24 cellular contexts compared by ENCODE assay signal in genomic region chr17:79137015-79137770, GRCh38.
DNase-seq lines count a peak whose midpoint lies in the region; ATAC-seq, FAIRE-seq and TF ChIP-seq lines count a peak whose summit lies in the region.
"Had no signal": no experiment of that assay in that cellular context is flagged by ENCODE, and none has a peak within 500 bp of the region (broad histone marks: within the 10 kb centered on the region; RNA-seq: fewer than 3 reads in every experiment).

No MANE protein-coding gene starts in this region.

- ATAC-seq in right cardiac atrium (peak; percentile 37 to 47), HepG2 (no peak)
- ATAC-seq: activated CD4-positive, alpha-beta T cell treated with anti-CD3 and anti-CD28 coated beads for 36 hours; activated T-cell treated with anti-CD3 and anti-CD28 coated beads, Interleukin-2, amount 50 U/mL, for 72 hours; CD8-positive, alpha-beta T cell; stimulated activated naive B cell treated with anti-CD40 and anti-IgM and Interleukin-4, amounts not matched to agents 10 μg/mL and 1 μg/mL and 100 μg/mL, for 72 hours; T-cell had no signal

- H3K4me3 ChIP-seq in right cardiac atrium (ENCODE audit: low read length): no peak overlapping the region
- no peak overlapping the region for H3K4me3 ChIP-seq in HepG2 (replicated peaks in 1 of 3; ENCODE audit: insufficient read depth in 1 of 3, low read depth in 2 of 3, low read length in 3 of 3)
- H3K4me3 ChIP-seq: cardiac muscle cell, smooth muscle cell had no signal

- WGBS in right cardiac atrium: 54% methylated on average over 26 of the region's 26 CpGs
- WGBS in HepG2 (ENCODE audit: low lambda C conversion rate): 9% methylated on average over 26 of the region's 26 CpGs

- BruUV-seq in HepG2 (replicated peaks; lab: Mats Ljungman, UMichigan): no TSS peak

- TF ChIP-seq CTCF in HepG2 (CRISPR knock-in tag; IDR thresholded peaks at IDR 0.05) (no peak), chondrocyte (IDR thresholded peaks at IDR 0.05) (no peak)

- no peak overlapping the region for H3K9ac ChIP-seq in HepG2 (ENCODE audit: insufficient read depth, low read depth, low read length)
- H3K9ac ChIP-seq: KMS-11 had no signal

- TF ChIP-seq EP300 in HepG2 (IDR thresholded peaks at IDR 0.05; ENCODE audit: low read depth in 2 of 2, low read length in 2 of 2): no peak
- TF ChIP-seq EP300 in HepG2 (CRISPR knock-in tag; IDR thresholded peaks at IDR 0.05; ENCODE audit: borderline replicate concordance): no peak

- H3K9me3 Mint-ChIP-seq in chondrocyte (ENCODE audit: low read depth): no peaks in the 10 kb centered on the region
- H3K9me3 Mint-ChIP-seq in T-helper 2 cell treated with Interferon-gamma antibody and Interleukin-4, amounts not matched to agents 5 μg/mL and 100 μg/mL, for 36 hours: no peaks in the 10 kb centered on the region
- H3K9me3 Mint-ChIP-seq: CD8-positive, alpha-beta T cell had no signal

- no peak for TF ChIP-seq RAD21 in HepG2 (CRISPR knock-in tag; IDR thresholded peaks at IDR 0.05)

- intact Hi-C loops in right cardiac atrium (cut with DNase I): no loop called here
- intact Hi-C loops in cardiac septum (cut with DNase I): no loop called here
- intact Hi-C loops in HepG2 (cut with micrococcal nuclease; ENCODE audit: unreplicated experiment): no loop called here

- no peaks in the 10 kb centered on the region for H3K4me1 Mint-ChIP-seq in chondrocyte (ENCODE audit: low read depth)
- no peaks in the 10 kb centered on the region for H3K4me1 Mint-ChIP-seq in T-helper 2 cell treated with Interferon-gamma antibody and Interleukin-4, amounts not matched to agents 5 μg/mL and 100 μg/mL, for 36 hours (ENCODE audit: low read depth)
- H3K4me1 Mint-ChIP-seq: activated CD4-positive, alpha-beta T cell treated with anti-CD3 and anti-CD28 coated beads for 36 hours; stimulated activated naive B cell treated with anti-CD40 and anti-IgM and Interleukin-4, amounts not matched to agents 10 μg/mL and 1 μg/mL and 100 μg/mL, for 72 hours; T-cell had no signal

- H4K20me1 ChIP-seq in HepG2 (ENCODE audit: insufficient read depth, low read length): peaks cover 7% of the 10 kb centered on the region; the same call in 1 of the 2 replicates

- POLR2A ChIA-PET in HepG2 (lab: Yijun Ruan, JAX): no interaction called here

- H3K79me2 ChIP-seq in HepG2 (ENCODE audit: insufficient read depth, low read length): no peaks in the 10 kb centered on the region

- peaks cover 58% of the 10 kb centered on the region for H3K27me3 Mint-ChIP-seq in chondrocyte (ENCODE audit: low read depth)
- H3K27me3 Mint-ChIP-seq in T-helper 2 cell treated with Interferon-gamma antibody and Interleukin-4, amounts not matched to agents 5 μg/mL and 100 μg/mL, for 36 hours (ENCODE audit: low read depth): no peaks in the 10 kb centered on the region

- H3K27ac Mint-ChIP-seq in chondrocyte (ENCODE audit: unreplicated experiment): no peak overlapping the region
- H3K27ac Mint-ChIP-seq in T-helper 2 cell treated with Interferon-gamma antibody and Interleukin-4, amounts not matched to agents 5 μg/mL and 100 μg/mL, for 36 hours: no peak overlapping the region
- H3K27ac Mint-ChIP-seq: activated CD4-positive, alpha-beta T cell treated with anti-CD3 and anti-CD28 coated beads for 36 hours; activated naive CD4-positive, alpha-beta T cell treated with anti-CD3 and anti-CD28 coated beads for 36 hours; activated T-cell treated with anti-CD3 and anti-CD28 coated beads, Interleukin-2, amount 50 U/mL, for 72 hours; CD8-positive, alpha-beta T cell; stimulated activated naive B cell treated with anti-CD40 and anti-IgM and Interleukin-4, amounts not matched to agents 10 μg/mL and 1 μg/mL and 100 μg/mL, for 72 hours; T-cell had no signal

- FAIRE-seq in HepG2 (lab: Jason Lieb, UNC) (no peak), urothelium cell line (lab: Jason Lieb, UNC) (peak; percentile 65)
- FAIRE-seq: GM12892, TTC549 had no signal

- TF ChIP-seq POLR2A in HepG2 (IDR thresholded peaks at IDR 0.05; ENCODE audit: insufficient read depth in 1 of 2, low read depth in 2 of 2, low read length in 2 of 2): no peak

- in situ Hi-C loops in HepG2 (cut with HindIII; ENCODE audit: extremely low pct_ligation_motif_present, low pct_unique_long_range_greater_than_20kb): no loop called here

- H3K9me3 ChIP-seq in right cardiac atrium (ENCODE audit: control insufficient read depth, low read length): no peaks in the 10 kb centered on the region
- no peaks in the 10 kb centered on the region for H3K9me3 ChIP-seq in HepG2 (ENCODE audit: low read length)

- CTCF ChIA-PET in HepG2 (lab: Yijun Ruan, JAX; ENCODE audit: low intra/inter-chr PET ratio, low total read pairs): no interaction called here

- H3K4me3 Mint-ChIP-seq in chondrocyte (ENCODE audit: unreplicated experiment): no peak overlapping the region
- no peak overlapping the region for H3K4me3 Mint-ChIP-seq in T-helper 2 cell treated with Interferon-gamma antibody and Interleukin-4, amounts not matched to agents 5 μg/mL and 100 μg/mL, for 36 hours
- H3K4me3 Mint-ChIP-seq: activated CD4-positive, alpha-beta T cell treated with anti-CD3 and anti-CD28 coated beads for 36 hours; activated naive CD4-positive, alpha-beta T cell treated with anti-CD3 and anti-CD28 coated beads for 36 hours; activated T-cell treated with anti-CD3 and anti-CD28 coated beads, Interleukin-2, amount 50 U/mL, for 72 hours; CD8-positive, alpha-beta T cell; stimulated activated naive B cell treated with anti-CD40 and anti-IgM and Interleukin-4, amounts not matched to agents 10 μg/mL and 1 μg/mL and 100 μg/mL, for 72 hours; T-cell had no signal

- peak in 1 of 3 donors; percentile 34 for DNase-seq in right cardiac atrium
- no peak for DNase-seq in cardiac septum (ENCODE audit: low spot score)
- DNase-seq in NCI-H1417 (lab: John Stamatoyannopoulos, UW): peak; percentile 26 to 74 (median 61)
- DNase-seq in HepG2 (ENCODE audit: low spot score): no peak
- DNase-seq in urothelium cell line (ENCODE audit: low spot score): no peak
- DNase-seq in chondrocyte (ENCODE audit: low spot score): no peak
- no peak for DNase-seq in NCI-H128 (lab: John Stamatoyannopoulos, UW; ENCODE audit: unreplicated experiment)
- no peak for DNase-seq in T-helper 2 cell treated with Interferon-gamma antibody and Interleukin-4, amounts not matched to agents 5 μg/mL and 100 μg/mL, for 36 hours (ENCODE audit: low spot score)
- DNase-seq: activated CD4-positive, alpha-beta T cell treated with anti-CD3 and anti-CD28 coated beads for 36 hours; activated naive CD4-positive, alpha-beta T cell treated with anti-CD3 and anti-CD28 coated beads for 36 hours; activated T-cell treated with anti-CD3 and anti-CD28 coated beads, Interleukin-2, amount 50 U/mL, for 72 hours; amniotic stem cell; CD8-positive, alpha-beta T cell; DND-41; NCI-H2107; NCI-H526; stimulated activated naive B cell treated with anti-CD40 and anti-IgM and Interleukin-4, amounts not matched to agents 10 μg/mL and 1 μg/mL and 100 μg/mL, for 72 hours; T-cell had no signal

- H3K36me3 ChIP-seq in HepG2 (replicated peaks in 1 of 2; ENCODE audit: control insufficient read depth in 1 of 2, insufficient read depth in 2 of 2, low read length in 2 of 2): no peaks in the 10 kb centered on the region
- H3K36me3 ChIP-seq: cardiac muscle cell had no signal

- no peak overlapping the region for H2AFZ ChIP-seq in HepG2 (ENCODE audit: low read length)

- H3K4me1 ChIP-seq in right cardiac atrium (ENCODE audit: control insufficient read depth, insufficient read depth, low read length): no peaks in the 10 kb centered on the region
- H3K4me1 ChIP-seq in HepG2 (ENCODE audit: insufficient read depth, low read length): no peaks in the 10 kb centered on the region

- H3K4me2 ChIP-seq in HepG2 (ENCODE audit: low read depth, low read length): no peak overlapping the region
- H3K4me2 ChIP-seq: KMS-11, smooth muscle cell had no signal

- H3K36me3 Mint-ChIP-seq in chondrocyte (ENCODE audit: low read depth): no peaks in the 10 kb centered on the region
- no peaks in the 10 kb centered on the region for H3K36me3 Mint-ChIP-seq in T-helper 2 cell treated with Interferon-gamma antibody and Interleukin-4, amounts not matched to agents 5 μg/mL and 100 μg/mL, for 36 hours (ENCODE audit: low read depth)
- H3K36me3 Mint-ChIP-seq: CD8-positive, alpha-beta T cell; stimulated activated naive B cell treated with anti-CD40 and anti-IgM and Interleukin-4, amounts not matched to agents 10 μg/mL and 1 μg/mL and 100 μg/mL, for 72 hours; T-cell had no signal

- H3K27ac ChIP-seq in right cardiac atrium (ENCODE audit: low read length) (no peak overlapping the region), HepG2 (ENCODE audit: extremely low read length, insufficient read depth, low read length) (no peak overlapping the region)
- H3K27ac ChIP-seq: cardiac muscle cell, epithelial cell of prostate, KMS-11 had no signal

- H3K27me3 ChIP-seq in right cardiac atrium (ENCODE audit: control insufficient read depth, insufficient read depth): no peaks in the 10 kb centered on the region
- peaks cover 35 to 100% of the 10 kb centered on the region in 2 experiments for H3K27me3 ChIP-seq in HepG2 (ENCODE audit: control insufficient read depth in 1 of 2, insufficient read depth in 2 of 2, low read length in 2 of 2)
- H3K27me3 ChIP-seq: cardiac muscle cell had no signal

TF ChIP-seq in HepG2, 621 proteins besides CTCF, POLR2A, EP300 and RAD21:
- no peak for TF ChIP-seq ELF4 (CRISPR knock-in tag; IDR thresholded peaks at IDR 0.05; ENCODE audit: borderline replicate concordance)
- TF ChIP-seq MNT (IDR thresholded peaks at IDR 0.05): peak; percentile 96

Comparison
In these comparisons a context has a peak if more than half of its experiments do, and no peak if none do; other contexts are left out.
1. DNase-seq: peak in NCI-H1417 (3 of 3); none in cardiac septum (single experiment), HepG2 (single experiment), urothelium cell line (single experiment), chondrocyte (single experiment), NCI-H128 (single experiment) and T-helper 2 cell treated with Interferon-gamma antibody and Interleukin-4, amounts not matched to agents 5 μg/mL and 100 μg/mL, for 36 hours (single experiment).